ENCODE assay signal across 24 cellular contexts in the genomic region with DNA sequence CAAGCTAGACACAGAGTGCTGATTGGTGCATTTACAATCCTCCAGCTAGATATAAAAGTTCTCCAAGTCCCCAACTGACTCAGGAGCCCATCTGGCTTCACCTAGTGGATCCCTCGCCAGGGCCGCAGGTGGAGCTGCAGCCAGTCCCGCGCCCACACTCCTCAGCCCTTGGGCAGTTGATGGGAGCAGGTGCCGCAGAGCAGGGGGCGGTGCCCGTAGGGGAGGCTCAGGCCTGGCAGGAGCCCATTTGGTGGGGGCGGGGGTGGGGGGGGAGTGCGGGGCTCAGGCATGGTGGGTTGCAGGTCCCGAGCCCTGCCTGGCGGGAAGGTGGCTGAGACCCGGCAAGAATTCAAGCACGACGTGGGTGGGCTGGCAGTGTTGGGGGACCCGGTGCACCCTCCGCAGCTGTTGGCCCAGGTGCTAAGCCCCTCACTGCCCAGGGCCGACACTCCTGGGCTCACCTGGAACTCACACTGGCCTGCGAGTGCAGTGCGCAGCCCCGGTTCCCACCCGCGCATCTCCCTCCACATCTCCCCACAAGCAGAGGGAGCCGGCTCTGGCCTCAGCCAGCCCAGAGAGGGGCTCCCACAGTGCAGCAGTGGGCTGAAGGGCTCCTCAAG.
"Had no signal": no experiment of that assay in that cellular context is flagged by ENCODE, and none has a peak within 500 bp of the region (broad histone marks: within the 10 kb centered on the region; RNA-seq: fewer than 3 reads in every experiment).

No MANE protein-coding gene starts in this region.

- H3K27me3 Mint-ChIP-seq: activated T-helper 17 cell treated with anti-CD3 and anti-CD28 coated beads, Interleukin-2, amount 50 U/mL, for 72 hours; central memory CD8-positive, alpha-beta T cell; dendritic cell treated with granulocyte-macrophage colony-stimulating factor and Interleukin-4, amounts not matched to agents 40 ng/mL and 50 ng/mL, for 4 days; naive B cell had no signal

- H3K4me1 Mint-ChIP-seq: endodermal cell, mesothelial cell of epicardium, neural progenitor cell had no signal

- H3K4me1 ChIP-seq: foreskin keratinocyte, neural progenitor cell, parathyroid adenoma, right atrium auricular region, transverse colon had no signal

- H3K27ac ChIP-seq: foreskin keratinocyte, heart left ventricle, neural progenitor cell, parathyroid adenoma, right atrium auricular region, transverse colon had no signal

- H3K4me3 ChIP-seq: heart left ventricle, neural progenitor cell, right atrium auricular region, smooth muscle cell, testis, transverse colon had no signal

- ATAC-seq: activated T-cell treated with anti-CD3 and anti-CD28 coated beads, Interleukin-2, amount 50 U/mL, for 4 hours; activated T-helper 17 cell treated with anti-CD3 and anti-CD28 coated beads, Interleukin-2, amount 50 U/mL, for 72 hours; esophagus mucosa; foreskin keratinocyte; heart left ventricle had no signal

- H3K36me3 ChIP-seq: neural progenitor cell, transverse colon had no signal

- H3K9me3 ChIP-seq: right atrium auricular region, testis, transverse colon had no signal

- H3K27me3 ChIP-seq: foreskin keratinocyte, heart left ventricle, neural progenitor cell, right atrium auricular region, testis, transverse colon had no signal

- H3K27ac Mint-ChIP-seq: dendritic cell treated with granulocyte-macrophage colony-stimulating factor and Interleukin-4, amounts not matched to agents 40 ng/mL and 50 ng/mL, for 4 days; endodermal cell; mesothelial cell of epicardium; neural progenitor cell had no signal

- DNase-seq: activated CD4-positive, alpha-beta T cell treated with anti-CD3 and anti-CD28 coated beads for 1 hour; activated naive CD4-positive, alpha-beta T cell treated with Interleukin-2 at 50 U/mL for 16 hours; activated T-cell treated with anti-CD3 and anti-CD28 coated beads, Interleukin-2, amount 50 U/mL, for 4 hours; anterior cingulate cortex; endodermal cell; foreskin keratinocyte; heart left ventricle; hypothalamus; naive B cell; occipital lobe; stimulated activated CD4-positive, alpha-beta T cell treated with anti-CD3 and anti-CD28 coated beads, Interleukin-15, amount 100 ng/mL, for 24 hours; stimulated activated CD4-positive, alpha-beta T cell treated with anti-CD3 and anti-CD28 coated beads, Interleukin-2, amount 100 ng/mL, for 24 hours; SW 1271; testis; transverse colon had no signal

- H3K4me3 Mint-ChIP-seq: activated T-helper 17 cell treated with anti-CD3 and anti-CD28 coated beads, Interleukin-2, amount 50 U/mL, for 72 hours; dendritic cell treated with granulocyte-macrophage colony-stimulating factor and Interleukin-4, amounts not matched to agents 40 ng/mL and 50 ng/mL, for 4 days; endodermal cell; mesothelial cell of epicardium; neural progenitor cell had no signal
